Comparison of ENCODE assay signal across 12 cellular contexts in the genomic region with DNA sequence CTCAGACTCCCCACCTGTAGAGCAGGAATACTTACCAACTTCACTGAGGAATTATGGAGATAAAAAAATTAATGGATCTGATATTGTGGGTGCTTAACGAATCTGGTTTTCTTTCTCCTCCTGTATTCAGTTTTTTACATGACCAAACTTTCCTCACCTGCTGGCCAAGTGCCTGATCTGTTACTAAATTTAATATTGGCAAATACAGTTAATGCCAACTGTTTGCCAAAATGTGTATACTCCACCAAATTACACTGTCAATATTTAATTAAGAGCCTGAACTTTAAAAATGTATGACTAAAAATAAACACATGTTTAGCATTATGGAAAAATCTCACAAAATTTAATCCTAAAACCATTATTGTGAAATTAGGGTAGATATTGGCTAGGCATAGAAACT. TPM values are rescaled to one million over a fixed set of nuclear protein-coding genes. Genes with fewer than 3 reads are reported as not detected.
DNase-seq lines count a peak whose midpoint lies in the region; ATAC-seq and TF ChIP-seq lines count a peak whose summit lies in the region.
"Had no signal": no experiment of that assay in that cellular context is flagged by ENCODE, and none has a peak within 500 bp of the region (broad histone marks: within the 10 kb centered on the region; RNA-seq: fewer than 3 reads in every experiment).

No MANE protein-coding gene starts in this region.

- H4K20me1 ChIP-seq in SU-DHL-6 (ENCODE audit: low read depth, low read length) (peaks cover 4% of the 10 kb centered on the region; the same call in 1 of the 2 replicates), fibroblast of lung (ENCODE audit: control insufficient read depth, extremely low read depth, insufficient read depth, low read length) (no peaks in the 10 kb centered on the region)

- H3K4me2 ChIP-seq in SU-DHL-6 (ENCODE audit: low read depth, low read length, poor library complexity, severe bottlenecking) (peak overlapping the region; percentile 76), fibroblast of lung (ENCODE audit: extremely low read depth, insufficient read depth, low read length) (peak overlapping the region; percentile 48)

- no peaks in the 10 kb centered on the region for H3K9me2 ChIP-seq in SU-DHL-6 (replicated peaks; ENCODE audit: insufficient read depth, low read length)

- H3K36me3 ChIP-seq in HEK293 (ENCODE audit: control insufficient read depth in 2 of 2, insufficient read depth in 1 of 2, low read length in 2 of 2): no peaks in the 10 kb centered on the region
- 0 out of 2 replicates have a peak, but pooled peaks cover 7% of the 10 kb centered on the region for H3K36me3 ChIP-seq in SU-DHL-6 (ENCODE audit: low read length)
- H3K36me3 ChIP-seq in fibroblast of lung (ENCODE audit: control insufficient read depth, insufficient read depth, low read length): no peaks in the 10 kb centered on the region
- H3K36me3 ChIP-seq in psoas muscle (ENCODE audit: insufficient read depth in 1 of 2, low read depth in 1 of 2): no peaks in the 10 kb centered on the region

- no peak overlapping the region for H3K27ac Mint-ChIP-seq in activated T-cell treated with anti-CD3 and anti-CD28 coated beads, Interleukin-2, amount 50 U/mL, for 24 hours
- H3K27ac Mint-ChIP-seq: activated B cell treated with CpG ODN at 0.5 μM for 24 hours; CD8-positive, alpha-beta memory T cell had no signal

- no peaks in the 10 kb centered on the region for H3K9me3 Mint-ChIP-seq in activated T-cell treated with anti-CD3 and anti-CD28 coated beads, Interleukin-2, amount 50 U/mL, for 24 hours
- H3K9me3 Mint-ChIP-seq: activated B cell treated with CpG ODN at 0.5 μM for 24 hours; CD8-positive, alpha-beta memory T cell had no signal

- POLR2A ChIA-PET in HEK293 (lab: Yijun Ruan, JAX): no interaction called here

- DNase-seq in fibroblast of lung (ENCODE audit: low read depth in 2 of 2) (no peak), psoas muscle (no peak)
- no peak for DNase-seq in activated T-cell treated with anti-CD3 and anti-CD28 coated beads, Interleukin-2, amount 50 U/mL, for 24 hours
- DNase-seq: activated B cell treated with CpG ODN at 0.5 μM for 24 hours; CD8-positive, alpha-beta memory T cell; dermis blood vessel endothelial cell; NCI-H526 treated with DMSO at 0.1 percent for 48 hours had no signal

- peaks cover 69% of the 10 kb centered on the region for H3K36me3 Mint-ChIP-seq in activated T-cell treated with anti-CD3 and anti-CD28 coated beads, Interleukin-2, amount 50 U/mL, for 24 hours (ENCODE audit: low read depth)

- peaks cover 78% of the 10 kb centered on the region for H3K79me2 ChIP-seq in SU-DHL-6 (ENCODE audit: insufficient read depth, low read length)
- peaks cover 72% of the 10 kb centered on the region for H3K79me2 ChIP-seq in fibroblast of lung (ENCODE audit: control insufficient read depth, insufficient read depth, low read length)

- 47 to 70% (median 49%) methylated on average over 1 of the region's 1 CpG for WGBS in psoas muscle, 3 donors

- H3K9me3 ChIP-seq in HEK293 (ENCODE audit: control insufficient read depth, insufficient read depth, low read depth, low read length): no peaks in the 10 kb centered on the region
- H3K9me3 ChIP-seq in SU-DHL-6 (ENCODE audit: insufficient read depth, low read length): no peaks in the 10 kb centered on the region
- no peaks in the 10 kb centered on the region for H3K9me3 ChIP-seq in fibroblast of lung (ENCODE audit: control insufficient read depth, insufficient read depth, low read depth, low read length)
- H3K9me3 ChIP-seq in psoas muscle: no peaks in the 10 kb centered on the region

- no peak overlapping the region for H3K4me3 ChIP-seq in HEK293 (ENCODE audit: low read depth, low read length)
- no peak overlapping the region for H3K4me3 ChIP-seq in SU-DHL-6 (ENCODE audit: insufficient read depth, low read length, poor library complexity, severe bottlenecking)
- H3K4me3 ChIP-seq in fibroblast of lung (replicated peaks in 1 of 4; ENCODE audit: control extremely low read depth in 1 of 4, insufficient read depth in 1 of 4, low read depth in 3 of 4, low read length in 4 of 4): peak overlapping the region in 2 of 4 experiments; percentile 82 to 84
- H3K4me3 ChIP-seq in psoas muscle: peak overlapping the region; percentile 87

- no peaks in the 10 kb centered on the region for H3K27me3 ChIP-seq in SU-DHL-6 (ENCODE audit: low read length)
- H3K27me3 ChIP-seq in fibroblast of lung (ENCODE audit: control insufficient read depth, insufficient read depth, low read length): no peaks in the 10 kb centered on the region
- no peaks in the 10 kb centered on the region for H3K27me3 ChIP-seq in psoas muscle (ENCODE audit: insufficient read depth in 3 of 3, low read length in 2 of 3)

- H2AFZ ChIP-seq in SU-DHL-6 (ENCODE audit: low read depth, low read length, severe bottlenecking) (no peak overlapping the region), fibroblast of lung (ENCODE audit: low read length) (no peak overlapping the region)

- ATAC-seq in psoas muscle (no peak), HG03469 (IDR thresholded peaks at IDR 0.05; ENCODE audit: unreplicated experiment) (no peak), GM21786 (IDR thresholded peaks at IDR 0.05; ENCODE audit: unreplicated experiment) (no peak), GM19452 (IDR thresholded peaks at IDR 0.05; ENCODE audit: unreplicated experiment) (no peak)

- TF ChIP-seq CTCF in HEK293 (tag by site-specific recombination; IDR thresholded peaks at IDR 0.05): no peak
- TF ChIP-seq CTCF in SU-DHL-6 (IDR thresholded peaks at IDR 0.05; ENCODE audit: insufficient read depth, low read length, poor library complexity, severe bottlenecking): no peak
- TF ChIP-seq CTCF in fibroblast of lung (conservative IDR thresholded peaks at IDR 0.05 in 1 of 2, IDR thresholded peaks at IDR 0.05 in 1 of 2; ENCODE audit: low read depth in 1 of 2, low read length in 2 of 2): no peak
- no peak for TF ChIP-seq CTCF in psoas muscle (IDR thresholded peaks at IDR 0.05)

- H3K4me1 Mint-ChIP-seq in activated T-cell treated with anti-CD3 and anti-CD28 coated beads, Interleukin-2, amount 50 U/mL, for 24 hours (ENCODE audit: low read depth): peaks cover 62% of the 10 kb centered on the region

- H3K4me1 ChIP-seq in HEK293 (ENCODE audit: control insufficient read depth, insufficient read depth, low read length): no peaks in the 10 kb centered on the region; the same call in 1 of the 2 replicates
- H3K4me1 ChIP-seq in fibroblast of lung (ENCODE audit: control insufficient read depth, extremely low read depth, insufficient read depth, low read length): peaks cover 5% of the 10 kb centered on the region
- peaks cover 50% of the 10 kb centered on the region for H3K4me1 ChIP-seq in psoas muscle

- H3K27me3 Mint-ChIP-seq in activated T-cell treated with anti-CD3 and anti-CD28 coated beads, Interleukin-2, amount 50 U/mL, for 24 hours: no peaks in the 10 kb centered on the region
- H3K27me3 Mint-ChIP-seq: activated B cell treated with CpG ODN at 0.5 μM for 24 hours; CD8-positive, alpha-beta memory T cell had no signal

- intact Hi-C loops in psoas muscle (cut with DNase I): loop anchor here in 1 of 2 donors (10.0 kb wide), 2 partner anchors 280 to 530 kb away; no protein-coding TSS in a partner anchor

- H3K4me3 Mint-ChIP-seq in activated T-cell treated with anti-CD3 and anti-CD28 coated beads, Interleukin-2, amount 50 U/mL, for 24 hours: no peak overlapping the region
- H3K4me3 Mint-ChIP-seq: activated B cell treated with CpG ODN at 0.5 μM for 24 hours had no signal

- H3K9ac ChIP-seq in SU-DHL-6 (ENCODE audit: low read length) (no peak overlapping the region), fibroblast of lung (ENCODE audit: insufficient read depth, low read length) (no peak overlapping the region)

- no peaks in the 10 kb centered on the region for H3F3A ChIP-seq in SU-DHL-6 (ENCODE audit: insufficient read depth)

- CTCF ChIA-PET in HEK293 (lab: Yijun Ruan, JAX): no interaction called here

- no peak overlapping the region for H3K27ac ChIP-seq in HEK293 (ENCODE audit: extremely low read depth, low read depth, low read length)
- no peak overlapping the region for H3K27ac ChIP-seq in SU-DHL-6 (ENCODE audit: low read depth, low read length)
- H3K27ac ChIP-seq in fibroblast of lung (ENCODE audit: insufficient read depth, low read length): no peak overlapping the region
- H3K27ac ChIP-seq in psoas muscle: peak overlapping the region; percentile 95

TF ChIP-seq in HEK293, 187 proteins besides CTCF, POLR2A, EP300 and RAD21:
- no peak for TF ChIP-seq ZNF530 (tag by site-specific recombination; IDR thresholded peaks at IDR 0.05; ENCODE audit: low read depth)
- peak; percentile 42; the same call in 1 of the 2 replicates for TF ChIP-seq SCRT2 (tag by site-specific recombination; IDR thresholded peaks at IDR 0.05)

RNA-seq across cellular contexts. Expression of a gene that starts 3.3 kb away (rescaled TPM):
- total RNA-seq in fibroblast of lung: 22.1 and 30.4 TPM in 2 replicates
- polyA plus RNA-seq in fibroblast of lung: 35.8 and 95.6 TPM in 2 replicates
- 76.8 and 184 TPM in 2 replicates for polyA plus RNA-seq in fibroblast of lung (2012)
- polyA minus RNA-seq in fibroblast of lung (ENCODE audit: low replicate concordance): 1.1 and 6.2 TPM in 2 replicates
- 10 to 100 TPM; 27.7 to 43.2 (median 34.8) TPM for total RNA-seq in psoas muscle
- polyA plus RNA-seq in psoas muscle: 10 to 100 TPM; 21.9 to 42.9 (median 25.7) TPM
